8 cellular contexts compared by ENCODE assay signal in genomic region chr2:223835701-223836532, GRCh38. TPM values are rescaled to one million over a fixed set of nuclear protein-coding genes. Genes with fewer than 3 reads are reported as not detected.
DNase-seq lines count a peak whose midpoint lies in the region; ATAC-seq and TF ChIP-seq lines count a peak whose summit lies in the region.

No MANE protein-coding gene starts in this region.

- H3K27me3 ChIP-seq in CD8-positive, alpha-beta T cell (ENCODE audit: insufficient read depth, low read length), result no peaks in the 10 kb centered on the region
- H3K27me3 ChIP-seq in mucosa of stomach (ENCODE audit: control insufficient read depth, insufficient read depth, low read length), result no peaks in the 10 kb centered on the region

- TF ChIP-seq CTCF in CD8-positive, alpha-beta T cell (IDR thresholded peaks at IDR 0.05), result no peak

- peaks cover 7% of the 10 kb centered on the region for H3K4me1 ChIP-seq in CD8-positive, alpha-beta T cell (ENCODE audit: insufficient read depth, low read length)
- H3K4me1 ChIP-seq in mucosa of stomach (ENCODE audit: control insufficient read depth, insufficient read depth, low read length), result peaks cover 27% of the 10 kb centered on the region

- peaks cover 6% of the 10 kb centered on the region for H3K27me3 Mint-ChIP-seq in CD8-positive, alpha-beta T cell (ENCODE audit: low read depth)

- intact Hi-C loops in CD8-positive, alpha-beta T cell (cut with DNase I, micrococcal nuclease), result loop anchor here (2.0 kb wide), 1 partner anchor 121 kb away; the partner anchor contains the start of gene MRPL44 (in 2 of the 2)

- H3K9ac ChIP-seq in mucosa of stomach (ENCODE audit: low read length), result peak overlapping the region; percentile 87

- no peaks in the 10 kb centered on the region for H3K9me3 Mint-ChIP-seq in CD8-positive, alpha-beta T cell

- H3K4me1 Mint-ChIP-seq in CD8-positive, alpha-beta T cell (ENCODE audit: low read depth), result peaks cover 11% of the 10 kb centered on the region

- peaks cover 2% of the 10 kb centered on the region for H3K36me3 Mint-ChIP-seq in CD8-positive, alpha-beta T cell

- H3K27ac ChIP-seq in CD8-positive, alpha-beta T cell (ENCODE audit: low read depth, low read length), result no peak overlapping the region

- H3K36me3 ChIP-seq in CD8-positive, alpha-beta T cell (ENCODE audit: insufficient read depth, low read length), result no peaks in the 10 kb centered on the region
- no peaks in the 10 kb centered on the region for H3K36me3 ChIP-seq in mucosa of stomach (ENCODE audit: control insufficient read depth, insufficient read depth, low read length)

- CTCF ChIA-PET in CD8-positive, alpha-beta T cell (lab: Charles Lee), result no interaction called here

- H3K4me3 ChIP-seq in CD8-positive, alpha-beta T cell (ENCODE audit: low read depth, low read length), result no peak overlapping the region
- peak overlapping the region; percentile 60 for H3K4me3 ChIP-seq in mucosa of stomach (ENCODE audit: low read length)

- peak; percentile 63; the same call in 1 of the 2 replicates for TF ChIP-seq POLR2A in Raji (IDR thresholded peaks at IDR 0.05; ENCODE audit: insufficient read depth, low read depth, low read length)

- POLR2A ChIA-PET in CD8-positive, alpha-beta T cell (lab: Charles Lee), result interaction anchor here (0.6 kb wide), 1 partner anchor 78 kb away, joined by 3 read pairs; no protein-coding TSS in a partner anchor

- no peak overlapping the region for H3K27ac Mint-ChIP-seq in CD8-positive, alpha-beta T cell

- peak overlapping the region; percentile 96 for H3K4me3 Mint-ChIP-seq in CD8-positive, alpha-beta T cell

- DNase-seq in CD8-positive, alpha-beta T cell, result no peak
- DNase-seq in dermis blood vessel endothelial cell (no peak), NCI-H345 (lab: John Stamatoyannopoulos, UW) (no peak), NCI-H146 treated with DMSO at 0.1 percent for 48 hours (lab: John Stamatoyannopoulos, UW; ENCODE audit: unreplicated experiment) (no peak)

- ATAC-seq in CD8-positive, alpha-beta T cell, result no peak
- ATAC-seq in GM19043 (IDR thresholded peaks at IDR 0.05; ENCODE audit: low read depth, unreplicated experiment), result peak; percentile 59
- ATAC-seq in HG03066 (IDR thresholded peaks at IDR 0.05; ENCODE audit: low read depth, unreplicated experiment), result peak; percentile 60

- H3K9me3 ChIP-seq in CD8-positive, alpha-beta T cell (ENCODE audit: low read length), result no peaks in the 10 kb centered on the region
- no peaks in the 10 kb centered on the region for H3K9me3 ChIP-seq in mucosa of stomach (ENCODE audit: control insufficient read depth, low read length)

RNA-seq across cellular contexts. Expression of gene AP1S3, which starts 1.5 kb away (rescaled TPM):
- 1 to 10 TPM in 1 of 2 experiments, under 1 TPM in 1; 0.76 to 1.2 TPM for total RNA-seq in CD8-positive, alpha-beta T cell
- total RNA-seq in dermis blood vessel endothelial cell, result 1.2 and 4.4 TPM in 2 replicates
